10 cellular contexts compared by ENCODE assay signal in genomic region chr1:226223786-226224244, GRCh38. TPM values are rescaled to one million over a fixed set of nuclear protein-coding genes. Genes with fewer than 3 reads are reported as not detected.
A peak's percentile ranks its signal among the peaks of the same experiment; 100 is the strongest.
DNase-seq lines count a peak whose midpoint lies in the region; ATAC-seq, FAIRE-seq and TF ChIP-seq lines count a peak whose summit lies in the region.
"Had no signal": no experiment of that assay in that cellular context is flagged by ENCODE, and none has a peak within 500 bp of the region (broad histone marks: within the 10 kb centered on the region; RNA-seq: fewer than 3 reads in every experiment).

No MANE protein-coding gene starts in this region.

- H3K27me3 ChIP-seq in ACC112 (ENCODE audit: insufficient read depth, low read length) (peaks cover 30% of the 10 kb centered on the region), NT2/D1 (ENCODE audit: insufficient read depth, insufficient read length) (peaks cover 36% of the 10 kb centered on the region), dorsolateral prefrontal cortex (peaks cover 0 to 34% (median 19%) of the 10 kb centered on the region in 45 donors)

- no peak for TF ChIP-seq POLR2A in GM12891 (IDR thresholded peaks at IDR 0.05; ENCODE audit: low read depth, low read length)

- intact Hi-C loops in dorsolateral prefrontal cortex (cut with DNase I), result no loop called here

- peaks cover 12 to 16% of the 10 kb centered on the region in 2 donors for H3K27me3 Mint-ChIP-seq in natural killer cell treated with Interleukin-12 subunit alpha and Interleukin-12 subunit beta and Interleukin-15 and Interleukin-18, amount 100 ng/mL, for 72 hours

- H3K36me3 ChIP-seq in ACC112 (ENCODE audit: insufficient read depth, low read length) (no peaks in the 10 kb centered on the region), NT2/D1 (ENCODE audit: insufficient read depth, insufficient read length, low read length) (peaks cover 3% of the 10 kb centered on the region)

- DNase-seq in GM12891 (ENCODE audit: insufficient read length, low spot score), result peak; percentile 59
- DNase-seq in NT2/D1 (ENCODE audit: low read depth, low spot score), result no peak
- DNase-seq in dorsolateral prefrontal cortex, result no peak
- no peak for DNase-seq in natural killer cell treated with Interleukin-12 subunit alpha and Interleukin-12 subunit beta and Interleukin-15 and Interleukin-18, amount 100 ng/mL, for 72 hours (ENCODE audit: low spot score)
- no peak for DNase-seq in OCI-M2 (lab: John Stamatoyannopoulos, UW; ENCODE audit: unreplicated experiment)
- no peak for DNase-seq in NCI-H2196 treated with DMSO at 0.1 percent for 48 hours (lab: John Stamatoyannopoulos, UW; ENCODE audit: unreplicated experiment)

- H3K36me3 Mint-ChIP-seq in natural killer cell treated with Interleukin-12 subunit alpha and Interleukin-12 subunit beta and Interleukin-15 and Interleukin-18, amount 100 ng/mL, for 72 hours, result no peaks in the 10 kb centered on the region

- H3K4me1 Mint-ChIP-seq in natural killer cell treated with Interleukin-12 subunit alpha and Interleukin-12 subunit beta and Interleukin-15 and Interleukin-18, amount 100 ng/mL, for 72 hours (ENCODE audit: low read depth in 2 of 2), result peaks cover 0 to 4% of the 10 kb centered on the region in 2 donors

- no peaks in the 10 kb centered on the region for H3K9me3 ChIP-seq in NT2/D1 (ENCODE audit: insufficient read depth, low read length)

- no peaks in the 10 kb centered on the region for H3K79me2 ChIP-seq in ACC112 (ENCODE audit: control insufficient read depth, insufficient read depth, low read length, unreplicated experiment)

- peak overlapping the region; percentile 25 for H2AFZ ChIP-seq in ACC112 (ENCODE audit: low read length, unreplicated experiment)

- no peaks in the 10 kb centered on the region for H3K4me1 ChIP-seq in ACC112 (ENCODE audit: control insufficient read depth, insufficient read depth, low read length, unreplicated experiment)
- H3K4me1 ChIP-seq in NT2/D1 (ENCODE audit: insufficient read depth, insufficient read length), result peaks cover 2% of the 10 kb centered on the region

- H3K27ac Mint-ChIP-seq in natural killer cell treated with Interleukin-12 subunit alpha and Interleukin-12 subunit beta and Interleukin-15 and Interleukin-18, amount 100 ng/mL, for 72 hours, result no peak overlapping the region

- peak overlapping the region; percentile 70 for H3K4me3 Mint-ChIP-seq in natural killer cell treated with Interleukin-12 subunit alpha and Interleukin-12 subunit beta and Interleukin-15 and Interleukin-18, amount 100 ng/mL, for 72 hours

- H3K27ac ChIP-seq in ACC112 (ENCODE audit: low read depth, low read length), result no peak overlapping the region
- no peak overlapping the region for H3K27ac ChIP-seq in dorsolateral prefrontal cortex
- H3K27ac ChIP-seq: KMS-11 had no signal

- FAIRE-seq in GM12891 (lab: Jason Lieb, UNC), result peak; percentile 87

- no peak for TF ChIP-seq CTCF in dorsolateral prefrontal cortex (IDR thresholded peaks at IDR 0.05 in 54 of 56, conservative IDR thresholded peaks at IDR 0.05 in 2 of 56; ENCODE audit: low read depth in 1 of 56, partially characterized antibody in 56 of 56)

- H3K9ac ChIP-seq in NT2/D1 (ENCODE audit: insufficient read length, low read depth), result peak overlapping the region; percentile 89
- H3K9ac ChIP-seq: KMS-11 had no signal

- no peaks in the 10 kb centered on the region for H3K9me3 Mint-ChIP-seq in natural killer cell treated with Interleukin-12 subunit alpha and Interleukin-12 subunit beta and Interleukin-15 and Interleukin-18, amount 100 ng/mL, for 72 hours

- H3K4me3 ChIP-seq in ACC112 (ENCODE audit: low read depth, low read length) (peak overlapping the region; percentile 73), NT2/D1 (ENCODE audit: insufficient read length, low read depth) (peak overlapping the region; percentile 78), dorsolateral prefrontal cortex (peak overlapping the region in 52 of 59 donors; percentile 13 to 64 (median 43))

- peak; percentile 79 for ATAC-seq in HG02759 (IDR thresholded peaks at IDR 0.05; ENCODE audit: unreplicated experiment)
- peak; percentile 60 to 75 for ATAC-seq in natural killer cell treated with Interleukin-12 subunit alpha and Interleukin-12 subunit beta and Interleukin-15 and Interleukin-18, amount 100 ng/mL, for 72 hours

TF ChIP-seq in GM12891, 5 proteins besides CTCF, POLR2A, EP300 and RAD21:
- no peak for TF ChIP-seq TAF1 (IDR thresholded peaks at IDR 0.05; ENCODE audit: low read depth, low read length)
- TF ChIP-seq POLR2AphosphoS5 (IDR thresholded peaks at IDR 0.05; ENCODE audit: low read depth, low read length), result no peak
- TF ChIP-seq SPI1 (IDR thresholded peaks at IDR 0.05; ENCODE audit: low read depth, low read length), result no peak
- no peak for TF ChIP-seq POU2F2 (IDR thresholded peaks at IDR 0.05; ENCODE audit: low read depth, low read length)
- TF ChIP-seq PAX5 (IDR thresholded peaks at IDR 0.05; ENCODE audit: insufficient read depth, low read length, severe bottlenecking), result no peak

RNA-seq across cellular contexts. Expression of gene MIXL1, which starts 0.4 kb away (rescaled TPM):
- polyA plus RNA-seq in GM12891 (2012; ENCODE audit: low read depth, missing spikeins), result 0.58 TPM
- 1 to 10 TPM in 4 of 120 experiments, under 1 TPM in 12, not detected in 104; 0.22 to 1.4 (median 0.46) TPM for total RNA-seq in dorsolateral prefrontal cortex
- not detected for total RNA-seq in natural killer cell treated with Interleukin-12 subunit alpha and Interleukin-12 subunit beta and Interleukin-15 and Interleukin-18, amount 100 ng/mL, for 72 hours
- total RNA-seq: myocyte had no signal

RNA-seq across cellular contexts. Expression of gene ACBD3, which starts 37.3 kb away (rescaled TPM):
- 12.0 TPM for polyA plus RNA-seq in GM12891 (2012; ENCODE audit: low read depth, missing spikeins)
- total RNA-seq in dorsolateral prefrontal cortex, result 10 to 100 TPM; 22.6 to 41.8 (median 29.5) TPM
- 10 to 100 TPM; 27.6 to 30.3 TPM for total RNA-seq in natural killer cell treated with Interleukin-12 subunit alpha and Interleukin-12 subunit beta and Interleukin-15 and Interleukin-18, amount 100 ng/mL, for 72 hours
